7 cellular contexts compared by ENCODE assay signal in the genomic region with DNA sequence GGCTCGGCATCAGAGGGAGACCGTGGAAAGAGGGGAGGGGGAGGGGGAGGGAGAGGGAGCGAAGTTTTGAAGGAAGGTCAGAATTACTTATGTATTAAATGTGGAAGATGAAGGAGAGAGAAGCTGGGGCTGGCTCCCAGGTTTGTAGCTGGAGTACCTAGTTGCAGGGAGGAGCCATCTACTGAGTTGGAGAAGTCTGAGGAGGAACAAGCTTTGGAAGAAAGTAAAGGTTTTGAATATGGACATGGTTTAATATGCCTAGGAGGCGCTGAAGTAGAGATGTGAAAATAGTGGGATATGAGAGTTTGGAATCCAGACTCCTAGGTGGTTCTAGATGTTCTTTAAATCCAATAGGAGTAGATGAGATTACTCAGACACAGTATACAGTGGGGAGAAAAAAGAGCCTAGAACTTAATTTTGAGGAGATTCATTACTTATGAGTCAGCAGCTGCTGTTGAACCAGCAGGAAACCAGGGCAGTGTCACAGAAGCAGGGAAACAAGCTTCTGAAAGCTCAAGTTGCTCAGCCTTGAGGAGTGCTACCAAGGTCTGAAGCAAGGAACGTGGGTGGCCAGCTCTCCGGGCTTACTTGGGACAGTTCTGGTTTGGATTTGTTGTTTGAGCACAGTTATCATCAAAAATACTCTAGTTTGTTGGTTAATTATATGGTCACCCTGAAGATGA.
DNase-seq lines count a peak whose midpoint lies in the region; ATAC-seq and TF ChIP-seq lines count a peak whose summit lies in the region.

No MANE protein-coding gene starts in this region.

- peaks cover 62% of the 10 kb centered on the region for H3K36me3 Mint-ChIP-seq in T-cell

- no peaks in the 10 kb centered on the region for H3K27me3 Mint-ChIP-seq in T-cell

- DNase-seq in GM04504 (ENCODE audit: low read depth) (peak; percentile 43), T-cell (no peak), fibroblast of villous mesenchyme (ENCODE audit: low read depth) (peak; percentile 80), skeletal muscle cell (ENCODE audit: low read depth) (peak; percentile 76), GOT3 (lab: John Stamatoyannopoulos, UW) (no peak)

- H3K4me3 ChIP-seq in fibroblast of villous mesenchyme (ENCODE audit: low read depth, low read length) (no peak overlapping the region), skeletal muscle cell (ENCODE audit: low read depth, low read length) (no peak overlapping the region)

- no peak for ATAC-seq in T-cell (replicated peaks in 1 of 4)
- ATAC-seq in GM21529 (IDR thresholded peaks at IDR 0.05; ENCODE audit: unreplicated experiment) = no peak
- ATAC-seq in HG03095 (IDR thresholded peaks at IDR 0.05; ENCODE audit: unreplicated experiment) = no peak

- CTCF ChIA-PET in T-cell (lab: Charles Lee) = interaction anchor here in 1 of 2 donors (0.6 to 1.0 kb wide), 2 partner anchors 38 to 857 kb away, joined by 3 to 4 read pairs; no protein-coding TSS in a partner anchor

- peak overlapping the region; percentile 31 to 57 for H3K27ac Mint-ChIP-seq in T-cell

- H3K9me3 Mint-ChIP-seq in T-cell = no peaks in the 10 kb centered on the region

- POLR2A ChIA-PET in T-cell (lab: Charles Lee) = interaction anchor here in 1 of 2 donors (0.6 kb wide), 1 partner anchor 107 kb away, joined by 3 read pairs; no protein-coding TSS in a partner anchor

- H3K4me3 Mint-ChIP-seq in T-cell = no peak overlapping the region

- TF ChIP-seq CTCF in fibroblast of villous mesenchyme (IDR thresholded peaks at IDR 0.05; ENCODE audit: insufficient read depth, low read depth, low read length) = no peak

- peaks cover 0 to 4% (median 3%) of the 10 kb centered on the region in 3 donors for H3K4me1 Mint-ChIP-seq in T-cell

Comparison
In these comparisons a context has a peak if more than half of its experiments do, and no peak if none do; other contexts are left out.
1. DNase-seq: peak in GM04504 (single experiment), fibroblast of villous mesenchyme (single experiment) and skeletal muscle cell (single experiment); none in T-cell (0 of 34) and GOT3 (single experiment).